Comparison of ENCODE assay signal across 23 cellular contexts in genomic region chr4:66872696-66873095, GRCh38.
"Had no signal": no experiment of that assay in that cellular context is flagged by ENCODE, and none has a peak within 500 bp of the region (broad histone marks: within the 10 kb centered on the region; RNA-seq: fewer than 3 reads in every experiment).

No MANE protein-coding gene starts in this region.

- H3K27me3 ChIP-seq: colonic mucosa, esophagus muscularis mucosa, foreskin keratinocyte, gastroesophageal sphincter, heart left ventricle, hepatocyte had no signal

- H3K79me2 ChIP-seq: hepatocyte had no signal

- H3K9me3 ChIP-seq: colonic mucosa, esophagus muscularis mucosa, gastroesophageal sphincter, heart left ventricle, left lung, lower lobe of right lung, mucosa of descending colon had no signal

- H3K4me2 ChIP-seq: hepatocyte had no signal

- H3K4me1 ChIP-seq: colonic mucosa, esophagus muscularis mucosa, foreskin keratinocyte, gastroesophageal sphincter, heart left ventricle, left lung, lower lobe of right lung had no signal

- H3K36me3 ChIP-seq: colonic mucosa, esophagus muscularis mucosa, gastroesophageal sphincter, heart left ventricle, left lung, lower lobe of right lung had no signal

- H2AFZ ChIP-seq: hepatocyte had no signal

- ATAC-seq: foreskin keratinocyte, gastroesophageal sphincter, heart left ventricle, left colon, left lung, left ventricle myocardium superior, lower lobe of right lung, mucosa of descending colon had no signal

- H3K4me3 ChIP-seq: colonic mucosa, esophagus muscularis mucosa, gastroesophageal sphincter, heart left ventricle, hepatocyte, left lung, lower lobe of right lung, mucosa of descending colon had no signal

- FAIRE-seq: endothelial cell of umbilical vein, frontal cortex, kidney had no signal

- H3K27ac ChIP-seq: colonic mucosa, esophagus muscularis mucosa, foreskin keratinocyte, gastroesophageal sphincter, heart left ventricle, hepatocyte, left lung, lower lobe of right lung had no signal

- DNase-seq: colonic mucosa; cortex of kidney; effector CD4-positive, alpha-beta T cell; effector memory CD4-positive, alpha-beta T cell; heart left ventricle; hypothalamus; immature natural killer cell; islet precursor cell; kidney; kidney glomerular epithelial cell; left colon; left lung; left ventricle myocardium superior; lower lobe of right lung; mesenchymal stem cell; mucosa of descending colon; naive B cell had no signal
